7 cellular contexts compared by ENCODE assay signal in the genomic region with DNA sequence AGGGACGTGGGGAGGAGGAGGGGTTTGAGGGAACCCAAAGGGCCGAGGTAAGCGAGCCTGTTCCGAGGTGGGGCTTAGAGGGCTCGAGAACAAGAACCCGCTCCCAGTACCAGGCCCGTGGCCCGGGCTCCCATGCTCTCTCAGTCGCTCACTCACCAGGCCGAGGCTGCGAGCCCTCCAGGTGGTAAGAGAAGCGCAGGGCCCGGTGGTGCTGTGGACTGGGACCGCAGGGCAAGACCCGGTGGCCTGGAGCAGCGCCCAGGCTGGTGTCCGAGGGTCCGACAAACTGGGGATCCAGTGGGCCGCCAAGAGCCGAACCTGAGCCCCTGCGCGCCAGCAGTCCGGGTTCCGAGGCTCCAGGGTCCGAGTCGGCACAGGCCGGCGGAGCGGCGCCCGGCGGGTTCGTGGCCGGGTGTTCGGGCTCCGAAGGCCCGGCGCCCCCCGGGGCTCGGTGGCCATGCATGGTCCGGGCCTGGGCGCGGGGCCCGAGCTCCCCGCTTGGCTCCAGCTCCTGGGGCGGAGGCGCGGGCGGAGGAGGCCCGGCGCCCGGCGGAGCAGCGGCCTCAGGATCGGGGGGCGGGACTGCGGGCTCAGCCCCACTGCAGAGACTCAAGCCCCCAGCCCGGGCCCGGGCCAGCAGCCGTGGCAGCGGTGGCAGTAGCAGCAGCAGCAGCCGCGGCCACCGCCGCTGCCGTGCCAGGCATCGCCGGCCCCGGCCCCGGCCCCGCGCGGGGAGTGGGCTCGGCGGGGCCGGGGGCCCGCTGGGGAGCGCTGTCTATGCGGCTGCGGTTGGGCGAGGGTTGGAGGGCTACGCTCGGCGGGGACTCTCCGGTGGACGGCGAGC. TPM values are rescaled to one million over a fixed set of nuclear protein-coding genes. Genes with fewer than 3 reads are reported as not detected.
DNase-seq lines count a peak whose midpoint lies in the region; ATAC-seq and TF ChIP-seq lines count a peak whose summit lies in the region.

No MANE protein-coding gene starts in this region.

- H3K4me1 Mint-ChIP-seq in natural killer cell = peaks cover 6 to 14% of the 10 kb centered on the region in 2 donors

- no peak overlapping the region for H3K27ac Mint-ChIP-seq in natural killer cell

- POLR2A ChIA-PET in RWPE1 (lab: Yijun Ruan, JAX; ENCODE audit: low non-redundant PET) = no interaction called here

- intact Hi-C loops in natural killer cell (cut with micrococcal nuclease) = no loop called here

- H3K27me3 Mint-ChIP-seq in natural killer cell (ENCODE audit: low read depth in 2 of 2) = peaks cover 48% of the 10 kb centered on the region in 2 donors

- TF ChIP-seq CTCF in GM10266 (IDR thresholded peaks at IDR 0.05; ENCODE audit: control insufficient read depth, insufficient read depth, low read depth, missing control alignments) (no peak), RWPE1 (conservative IDR thresholded peaks at IDR 0.05; ENCODE audit: low read depth) (no peak), natural killer cell (IDR thresholded peaks at IDR 0.05) (no peak)

- peak overlapping the region; percentile 69 for H3K4me3 Mint-ChIP-seq in natural killer cell

- no peaks in the 10 kb centered on the region for H3K9me3 Mint-ChIP-seq in natural killer cell

- DNase-seq in GM10266 (ENCODE audit: extremely low spot score) (peak; percentile 14), RWPE1 (ENCODE audit: low spot score) (peak; percentile 19), epithelial cell of prostate (ENCODE audit: low read depth, low spot score) (no peak), natural killer cell (no peak), NCI-H128 (lab: John Stamatoyannopoulos, UW; ENCODE audit: unreplicated experiment) (no peak), NCI-H1694 (lab: John Stamatoyannopoulos, UW) (no peak)

- ATAC-seq in natural killer cell (peak in 2 of 3 donors; percentile 29 to 53), HG02678 (IDR thresholded peaks at IDR 0.05; ENCODE audit: unreplicated experiment) (no peak)

- no peaks in the 10 kb centered on the region for H3K36me3 Mint-ChIP-seq in natural killer cell

- CTCF ChIA-PET in RWPE1 (lab: Yijun Ruan, JAX) = no interaction called here

- H3K27ac ChIP-seq in RWPE1 (peak overlapping the region; percentile 77), epithelial cell of prostate (peak overlapping the region; percentile 10)

RNA-seq across cellular contexts. Expression of a gene that starts 0.8 kb away (rescaled TPM):
- under 1 TPM in 1 of 3 donors, not detected in 2; 0.07 TPM for total RNA-seq in natural killer cell

RNA-seq across cellular contexts. Expression of a gene that starts 34.8 kb away (rescaled TPM):
- total RNA-seq in natural killer cell = 10 to 100 TPM; 44.5 to 50.0 (median 49.2) TPM

RNA-seq across cellular contexts. Expression of a gene that starts 55.0 kb away (rescaled TPM):
- 10 to 100 TPM; 39.0 to 40.4 (median 40.0) TPM for total RNA-seq in natural killer cell

Comparison
In these comparisons a context has a peak if more than half of its experiments do, and no peak if none do; other contexts are left out.
1. DNase-seq: peak in GM10266 (single experiment) and RWPE1 (single experiment); none in epithelial cell of prostate (single experiment), natural killer cell (single experiment), NCI-H128 (single experiment) and NCI-H1694 (single experiment).